9 cellular contexts compared by ENCODE assay signal in the genomic region with DNA sequence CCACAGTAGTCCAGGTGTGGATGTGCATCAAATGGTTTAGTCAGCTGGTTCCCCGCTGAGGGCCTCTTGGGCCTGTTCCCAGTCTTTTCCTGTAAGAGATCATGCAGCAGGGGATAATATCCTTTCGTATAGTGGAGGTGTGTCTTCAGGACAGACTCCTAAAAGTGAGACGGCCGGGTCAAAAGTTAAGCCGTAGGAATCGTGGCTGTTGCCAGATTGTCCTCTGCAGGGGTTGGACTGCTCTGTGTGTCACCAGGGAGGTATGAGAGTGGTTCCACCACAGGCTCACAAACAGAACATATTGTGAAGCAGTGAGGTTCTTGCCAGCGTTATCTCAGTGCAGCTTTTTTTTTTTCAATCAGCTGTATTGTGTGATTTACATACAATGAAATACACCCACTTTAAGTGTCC.
DNase-seq lines count a peak whose midpoint lies in the region; ATAC-seq and TF ChIP-seq lines count a peak whose summit lies in the region.
"Had no signal": no experiment of that assay in that cellular context is flagged by ENCODE, and none has a peak within 500 bp of the region (broad histone marks: within the 10 kb centered on the region; RNA-seq: fewer than 3 reads in every experiment).

No MANE protein-coding gene starts in this region.

- H3K36me3 ChIP-seq in H7 (replicated peaks; ENCODE audit: control insufficient read depth, insufficient read depth, low read length), result no peaks in the 10 kb centered on the region
- H3K36me3 ChIP-seq in PC-3 (ENCODE audit: low read depth, low read length), result no peaks in the 10 kb centered on the region; the same call in 1 of the 2 replicates
- peaks cover 1% of the 10 kb centered on the region for H3K36me3 ChIP-seq in skeletal muscle satellite cell (ENCODE audit: insufficient read depth, low read length)

- no peaks in the 10 kb centered on the region for H3K9me2 ChIP-seq in PC-3 (replicated peaks; ENCODE audit: low read length)

- no peaks in the 10 kb centered on the region for H3F3A ChIP-seq in PC-3 (ENCODE audit: low read length, unreplicated experiment)

- H3K4me2 ChIP-seq in PC-3 (ENCODE audit: low read length) (no peak overlapping the region), skeletal muscle satellite cell (ENCODE audit: low read length) (peak overlapping the region; percentile 58)

- no peaks in the 10 kb centered on the region for H3K4me1 ChIP-seq in PC-3 (ENCODE audit: insufficient read depth, low read length)
- peaks cover 36% of the 10 kb centered on the region for H3K4me1 ChIP-seq in skeletal muscle satellite cell (ENCODE audit: control insufficient read depth, insufficient read depth, low read length)

- intact Hi-C loops in PC-3 (cut with micrococcal nuclease), result no loop called here

- no peaks in the 10 kb centered on the region for H4K20me1 ChIP-seq in PC-3 (ENCODE audit: low read length)

- H2AFZ ChIP-seq in PC-3 (ENCODE audit: low read length), result no peak overlapping the region

- CTCF ChIA-PET in PC-3 (lab: Charles Lee), result no interaction called here

- DNase-seq in H7 (peak; percentile 28), PC-3 (peak; percentile 18), fibroblast of mammary gland (ENCODE audit: low read depth) (peak; percentile 83), NCI-H187 (lab: John Stamatoyannopoulos, UW) (no peak)
- no peak for DNase-seq in activated CD4-positive, alpha-beta T cell treated with anti-CD3 and anti-CD28 coated beads for 4 hours
- DNase-seq: activated CD4-positive, CD25-positive, alpha-beta regulatory T cell; NCI-H1105 treated with DMSO at 0.1 percent for 48 hours had no signal

- TF ChIP-seq CTCF in PC-3 (conservative IDR thresholded peaks at IDR 0.05; ENCODE audit: low read depth, low read length) (no peak), fibroblast of mammary gland (conservative IDR thresholded peaks at IDR 0.05; ENCODE audit: control insufficient read depth, insufficient read depth, low read depth, low read length) (no peak)

- POLR2A ChIA-PET in PC-3 (lab: Charles Lee; ENCODE audit: unreplicated experiment), result no interaction called here

- H3K27me3 ChIP-seq in H7 (ENCODE audit: control insufficient read depth, insufficient read depth, low read length), result no peaks in the 10 kb centered on the region
- H3K27me3 ChIP-seq in PC-3 (ENCODE audit: low read length), result no peaks in the 10 kb centered on the region
- H3K27me3 ChIP-seq in skeletal muscle satellite cell (ENCODE audit: control insufficient read depth, insufficient read depth, low read length), result no peaks in the 10 kb centered on the region

- ATAC-seq in PC-3 (peak; percentile 31), HG03432 (IDR thresholded peaks at IDR 0.05; ENCODE audit: unreplicated experiment) (no peak)

- H3K79me2 ChIP-seq in PC-3 (ENCODE audit: low read length), result no peaks in the 10 kb centered on the region

- H3K9ac ChIP-seq in PC-3 (ENCODE audit: low read length) (no peak overlapping the region), skeletal muscle satellite cell (ENCODE audit: low read depth, low read length) (no peak overlapping the region)

- no peak overlapping the region for H3K27ac ChIP-seq in PC-3 (ENCODE audit: low read length)

- no TSS peak for BruUV-seq in PC-3 (replicated peaks; lab: Mats Ljungman, UMichigan)

- H3K4me3 ChIP-seq in H7 (ENCODE audit: insufficient read depth, low read depth, low read length), result no peak overlapping the region
- no peak overlapping the region for H3K4me3 ChIP-seq in PC-3 (ENCODE audit: low read length)
- no peak overlapping the region for H3K4me3 ChIP-seq in fibroblast of mammary gland (ENCODE audit: control insufficient read depth, low read depth, low read length)
- peak overlapping the region; percentile 7 for H3K4me3 ChIP-seq in skeletal muscle satellite cell (ENCODE audit: low read length)

- H3K9me3 ChIP-seq in PC-3 (ENCODE audit: low read length) (no peaks in the 10 kb centered on the region), skeletal muscle satellite cell (replicated peaks; ENCODE audit: low read length) (no peaks in the 10 kb centered on the region)

Comparison
In these comparisons a context has a peak if more than half of its experiments do, and no peak if none do; other contexts are left out.
1. DNase-seq: peak in H7 (single experiment), PC-3 (single experiment) and fibroblast of mammary gland (single experiment); none in NCI-H187 (0 of 2) and activated CD4-positive, alpha-beta T cell treated with anti-CD3 and anti-CD28 coated beads for 4 hours (0 of 2).